ENCODE assay signal across 30 cellular contexts in genomic region chr13:25130944-25131343, GRCh38. TPM values are rescaled to one million over a fixed set of nuclear protein-coding genes. Genes with fewer than 3 reads are reported as not detected.
"Had no signal": no experiment of that assay in that cellular context is flagged by ENCODE, and none has a peak within 500 bp of the region (broad histone marks: within the 10 kb centered on the region; RNA-seq: fewer than 3 reads in every experiment).

No MANE protein-coding gene starts in this region.

- H3K4me3 ChIP-seq: colonic mucosa, esophagus squamous epithelium, gastrocnemius medialis, heart right ventricle, left lung, lower lobe of right lung had no signal

- H3K4me1 ChIP-seq: colonic mucosa, esophagus squamous epithelium, gastrocnemius medialis, heart right ventricle, left lung, lower lobe of right lung had no signal

- DNase-seq: colonic mucosa; cortex of kidney; effector CD8-positive, alpha-beta T cell; effector memory CD8-positive, alpha-beta T cell; endodermal cell; erythroblast; esophagus squamous epithelium; foreskin fibroblast; foreskin melanocyte; gastrocnemius medialis; glutamatergic neuron; head of caudate nucleus; heart right ventricle; hippocampal formation; left cardiac atrium; left lung; left ventricle myocardium superior; lower lobe of right lung; mesenchymal stem cell; midbrain; naive thymus-derived CD4-positive, alpha-beta T cell had no signal

- FAIRE-seq: endometrium, islet of Langerhans, keratinocyte had no signal

- H3K9me3 ChIP-seq: colonic mucosa, esophagus squamous epithelium, gastrocnemius medialis, left lung, lower lobe of right lung had no signal

- H3K27ac ChIP-seq: colonic mucosa, epithelial cell of prostate, esophagus squamous epithelium, gastrocnemius medialis, heart right ventricle, left lung, lower lobe of right lung had no signal

- H3K36me3 ChIP-seq: colonic mucosa, esophagus squamous epithelium, gastrocnemius medialis, heart right ventricle, left lung, lower lobe of right lung had no signal

- H3K27me3 ChIP-seq: colonic mucosa had no signal

- ATAC-seq: effector memory CD8-positive, alpha-beta T cell; esophagus mucosa; gastrocnemius medialis; heart right ventricle; left cardiac atrium; left lung; left ventricle myocardium superior; lower lobe of right lung; naive thymus-derived CD4-positive, alpha-beta T cell had no signal

RNA-seq across cellular contexts. Expression of gene PABPC3, which starts 35.0 kb away (rescaled TPM):
- total RNA-seq: gastrocnemius medialis had no signal

RNA-seq across cellular contexts. Expression of gene AMER2, which starts 41.1 kb away (rescaled TPM):
- total RNA-seq: dermis microvascular lymphatic vessel endothelial cell; esophagus mucosa; esophagus squamous epithelium; glomerular endothelial cell; heart right ventricle; left cardiac atrium; left ventricle myocardium superior; lower lobe of right lung; lung microvascular endothelial cell; mucosa of gallbladder; naive thymus-derived CD4-positive, alpha-beta T cell had no signal
- polyA plus RNA-seq: heart right ventricle, keratinocyte had no signal
